In the genomic region with DNA sequence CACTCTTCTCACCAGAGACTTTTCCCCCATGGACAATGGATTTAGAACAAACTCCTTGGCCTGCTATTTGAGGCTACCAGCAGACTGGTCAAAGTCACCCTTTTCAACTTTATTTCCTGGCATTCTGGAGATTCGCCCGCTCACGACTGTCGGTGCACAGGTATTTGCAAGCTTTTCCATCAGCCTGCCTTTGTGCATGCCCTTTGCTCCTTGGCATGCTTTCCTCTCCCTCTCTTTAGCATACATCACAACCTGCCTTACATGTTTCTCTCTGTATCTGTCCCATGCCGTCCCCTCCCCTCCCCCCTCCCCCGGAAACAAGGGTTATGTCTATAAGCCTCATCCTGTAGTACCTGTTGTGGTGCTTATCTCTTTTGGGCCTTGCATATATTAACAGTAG, we compare ENCODE assay signal across 22 cellular contexts.
"Had no signal": no experiment of that assay in that cellular context is flagged by ENCODE, and none has a peak within 500 bp of the region (broad histone marks: within the 10 kb centered on the region; RNA-seq: fewer than 3 reads in every experiment).

No MANE protein-coding gene starts in this region.

- H3K27me3 Mint-ChIP-seq: activated CD4-positive, alpha-beta memory T cell treated with anti-CD3 and anti-CD28 coated beads, Interleukin-2, amount 10 ng/mL, durations not matched to agents 7 days and 5 days; activated naive CD8-positive, alpha-beta T cell treated with anti-CD3 and anti-CD28 coated beads for 36 hours; activated T-helper 17 cell treated with anti-CD3 and anti-CD28 coated beads, Interleukin-2, amount 50 U/mL, for 72 hours; T-helper 17 cell had no signal

- H3K36me3 ChIP-seq: brain microvascular endothelial cell had no signal

- DNase-seq: activated CD4-positive, alpha-beta memory T cell treated with anti-CD3 and anti-CD28 coated beads, Interleukin-2, amount 10 ng/mL, durations not matched to agents 7 days and 5 days; activated CD4-positive, alpha-beta T cell treated with anti-CD3 and anti-CD28 coated beads, Interleukin-2, amount 50 U/mL, for 1 hour; activated CD4-positive, CD25-positive, alpha-beta regulatory T cell; activated gamma-delta T cell; activated naive CD4-positive, alpha-beta T cell treated with anti-CD3 and anti-CD28 coated beads, Interleukin-2, amount 10 ng/mL, durations not matched to agents 7 days and 5 days; activated naive CD8-positive, alpha-beta T cell treated with anti-CD3 and anti-CD28 coated beads for 36 hours; activated T-cell treated with anti-CD3 and anti-CD28 coated beads for 4 hours; activated T-cell treated with anti-CD3 and anti-CD28 coated beads, Interleukin-2, amount 50 U/mL, for 48 hours; brain microvascular endothelial cell; IMR-90; KG1; NCI-H1048; NCI-H146; NCI-H187 treated with DMSO at 0.1 percent for 48 hours; NCI-H2081 treated with DMSO at 0.1 percent for 48 hours; NCI-H446; NCI-H524; PC-9; SIG-M5; T-helper 17 cell; T-helper 9 cell had no signal

- H3K4me3 ChIP-seq: PC-9 had no signal

- H3K27ac Mint-ChIP-seq: activated CD4-positive, alpha-beta memory T cell treated with anti-CD3 and anti-CD28 coated beads, Interleukin-2, amount 10 ng/mL, durations not matched to agents 7 days and 5 days; activated naive CD4-positive, alpha-beta T cell treated with anti-CD3 and anti-CD28 coated beads, Interleukin-2, amount 10 ng/mL, durations not matched to agents 7 days and 5 days; activated naive CD8-positive, alpha-beta T cell treated with anti-CD3 and anti-CD28 coated beads for 36 hours; activated T-helper 17 cell treated with anti-CD3 and anti-CD28 coated beads, Interleukin-2, amount 50 U/mL, for 72 hours; T-helper 17 cell had no signal

- H3K9me3 Mint-ChIP-seq: activated CD4-positive, alpha-beta memory T cell treated with anti-CD3 and anti-CD28 coated beads, Interleukin-2, amount 10 ng/mL, durations not matched to agents 7 days and 5 days; activated naive CD4-positive, alpha-beta T cell treated with anti-CD3 and anti-CD28 coated beads, Interleukin-2, amount 10 ng/mL, durations not matched to agents 7 days and 5 days; activated naive CD8-positive, alpha-beta T cell treated with anti-CD3 and anti-CD28 coated beads for 36 hours; activated T-helper 17 cell treated with anti-CD3 and anti-CD28 coated beads, Interleukin-2, amount 50 U/mL, for 72 hours had no signal

- ATAC-seq: activated T-helper 17 cell treated with anti-CD3 and anti-CD28 coated beads, Interleukin-2, amount 50 U/mL, for 72 hours; T-helper 17 cell had no signal

- H3K4me3 Mint-ChIP-seq: activated CD4-positive, alpha-beta memory T cell treated with anti-CD3 and anti-CD28 coated beads, Interleukin-2, amount 10 ng/mL, durations not matched to agents 7 days and 5 days; activated naive CD4-positive, alpha-beta T cell treated with anti-CD3 and anti-CD28 coated beads, Interleukin-2, amount 10 ng/mL, durations not matched to agents 7 days and 5 days; activated naive CD8-positive, alpha-beta T cell treated with anti-CD3 and anti-CD28 coated beads for 36 hours; activated T-helper 17 cell treated with anti-CD3 and anti-CD28 coated beads, Interleukin-2, amount 50 U/mL, for 72 hours; T-helper 17 cell had no signal

- H3K27ac ChIP-seq: brain microvascular endothelial cell, PC-9 had no signal

- H3K27me3 ChIP-seq: brain microvascular endothelial cell had no signal

- H3K36me3 Mint-ChIP-seq: activated naive CD4-positive, alpha-beta T cell treated with anti-CD3 and anti-CD28 coated beads, Interleukin-2, amount 10 ng/mL, durations not matched to agents 7 days and 5 days had no signal
